ENCODE assay signal across 13 cellular contexts in the genomic region with DNA sequence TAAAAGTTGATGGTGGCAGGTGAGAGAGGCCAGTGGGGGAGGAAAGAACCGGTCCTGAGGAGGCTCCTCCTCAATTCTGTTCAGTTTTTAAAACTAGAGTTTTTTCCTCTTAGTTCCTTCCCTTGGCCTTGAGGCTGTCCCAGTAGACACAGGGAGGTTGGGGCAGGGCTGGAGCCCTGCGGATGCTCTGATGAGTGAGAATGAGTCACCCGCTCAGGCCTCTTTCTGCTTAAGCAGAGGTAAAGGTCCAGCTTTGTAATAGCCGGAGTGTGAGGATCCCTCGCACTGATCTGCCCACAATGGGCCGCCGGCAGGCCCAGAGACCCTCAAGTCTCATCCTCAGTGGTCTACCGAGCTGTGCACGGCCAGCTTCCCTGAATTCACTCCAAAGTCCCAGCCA. TPM values are rescaled to one million over a fixed set of nuclear protein-coding genes. Genes with fewer than 3 reads are reported as not detected.
A peak's percentile ranks its signal among the peaks of the same experiment; 100 is the strongest.
DNase-seq lines count a peak whose midpoint lies in the region; ATAC-seq and TF ChIP-seq lines count a peak whose summit lies in the region.
"Had no signal": no experiment of that assay in that cellular context is flagged by ENCODE, and none has a peak within 500 bp of the region (broad histone marks: within the 10 kb centered on the region; RNA-seq: fewer than 3 reads in every experiment).

No MANE protein-coding gene starts in this region.

- DNase-seq in AG04450 (ENCODE audit: low read depth, low spot score), result peak; percentile 32
- peak; percentile 85 for DNase-seq in LHCN-M2 (ENCODE audit: low read depth)
- peak; percentile 81 for DNase-seq in brain microvascular endothelial cell
- peak; percentile 16 for DNase-seq in kidney glomerular epithelial cell (lab: John Stamatoyannopoulos, UW)
- no peak for DNase-seq in mesenteric fat pad (ENCODE audit: low spot score)
- DNase-seq in type B pancreatic cell (ENCODE audit: extremely low spot score, unreplicated experiment), result no peak
- DNase-seq in putamen (ENCODE audit: low spot score), result no peak
- DNase-seq: activated T-cell treated with anti-CD3 and anti-CD28 coated beads, Interleukin-2, amount 50 U/mL, for 4 hours; immature natural killer cell; nucleus accumbens had no signal

- H3K4me1 Mint-ChIP-seq in type B pancreatic cell (ENCODE audit: unreplicated experiment), result peaks cover 25% of the 10 kb centered on the region
- H3K4me1 Mint-ChIP-seq: immature natural killer cell had no signal

- TF ChIP-seq CTCF in AG04450 (IDR thresholded peaks at IDR 0.05; ENCODE audit: low read depth, low read length) (no peak), brain microvascular endothelial cell (IDR thresholded peaks at IDR 0.05; ENCODE audit: low read depth, low read length, missing control alignments) (no peak), type B pancreatic cell (conservative IDR thresholded peaks at IDR 0.05) (no peak)

- H3K27me3 ChIP-seq in AG04450 (ENCODE audit: control insufficient read depth, insufficient read depth, low read length) (no peaks in the 10 kb centered on the region), brain microvascular endothelial cell (replicated peaks) (no peaks in the 10 kb centered on the region)

- POLR2A ChIA-PET in AG04450 (lab: Yijun Ruan, JAX), result no interaction called here

- no peak for ATAC-seq in HG03175 (IDR thresholded peaks at IDR 0.05; ENCODE audit: unreplicated experiment)
- ATAC-seq: activated T-cell treated with anti-CD3 and anti-CD28 coated beads, Interleukin-2, amount 50 U/mL, for 4 hours; GM12878 had no signal

- H3K36me3 ChIP-seq in brain microvascular endothelial cell (replicated peaks), result no peaks in the 10 kb centered on the region

- peak overlapping the region; percentile 39 for H3K27ac ChIP-seq in AG04450 (ENCODE audit: low read depth, low read length)
- H3K27ac ChIP-seq in brain microvascular endothelial cell, result peak overlapping the region; percentile 68

- H3K4me3 Mint-ChIP-seq in type B pancreatic cell, result no peak overlapping the region
- H3K4me3 Mint-ChIP-seq: activated T-cell treated with anti-CD3 and anti-CD28 coated beads, Interleukin-2, amount 50 U/mL, for 4 hours; B cell; immature natural killer cell had no signal

- CTCF ChIA-PET in AG04450 (lab: Charles Lee), result no interaction called here

- no peaks in the 10 kb centered on the region; the same call in 1 of the 2 replicates for H3K9me3 ChIP-seq in AG04450 (ENCODE audit: control insufficient read depth, insufficient read depth, low read length)

- no peaks in the 10 kb centered on the region for H3K27me3 Mint-ChIP-seq in type B pancreatic cell
- H3K27me3 Mint-ChIP-seq: B cell had no signal

- peaks cover 9% of the 10 kb centered on the region for H3K9me3 Mint-ChIP-seq in type B pancreatic cell
- H3K9me3 Mint-ChIP-seq: activated T-cell treated with anti-CD3 and anti-CD28 coated beads, Interleukin-2, amount 50 U/mL, for 4 hours; immature natural killer cell had no signal

- no peak overlapping the region for H3K4me3 ChIP-seq in AG04450 (ENCODE audit: low read depth, low read length)
- no peak overlapping the region for H3K4me3 ChIP-seq in brain microvascular endothelial cell (ENCODE audit: low read depth, low read length)
- H3K4me3 ChIP-seq: GM12878 had no signal

- H3K27ac Mint-ChIP-seq in type B pancreatic cell, result no peak overlapping the region
- H3K27ac Mint-ChIP-seq: B cell, immature natural killer cell had no signal

- in situ Hi-C loops in brain microvascular endothelial cell (cut with HindIII; ENCODE audit: low pct_ligation_motif_present, low sequenced_read_pairs), result no loop called here

- H3K36me3 Mint-ChIP-seq in type B pancreatic cell, result no peaks in the 10 kb centered on the region
- H3K36me3 Mint-ChIP-seq: immature natural killer cell had no signal

RNA-seq across cellular contexts. Expression of a gene that starts 49.6 kb away (rescaled TPM):
- polyA plus RNA-seq in AG04450 (2011; rRNA removed), result 20.3 and 28.6 TPM in 2 replicates
- 38.5 and 53.5 TPM in 2 replicates for polyA minus RNA-seq in AG04450 (2011; rRNA and poly(A)+ RNA removed)
- total RNA-seq in LHCN-M2 (2014; rRNA removed), result 42.2 and 46.9 TPM in 2 replicates
- polyA plus RNA-seq in LHCN-M2 (2012), result 38.4 TPM
- total RNA-seq in mesenteric fat pad, result 108 TPM
- 181 and 202 TPM in 2 replicates for total RNA-seq in type B pancreatic cell (ENCODE audit: low replicate concordance)

Comparison
In these comparisons a context has a peak if more than half of its experiments do, and no peak if none do; other contexts are left out.
1. DNase-seq: peak in AG04450 (single experiment), LHCN-M2 (single experiment), brain microvascular endothelial cell (single experiment) and kidney glomerular epithelial cell (single experiment); none in mesenteric fat pad (single experiment), type B pancreatic cell (single experiment) and putamen (single experiment).